ENCODE assay signal across 8 cellular contexts in the genomic region with DNA sequence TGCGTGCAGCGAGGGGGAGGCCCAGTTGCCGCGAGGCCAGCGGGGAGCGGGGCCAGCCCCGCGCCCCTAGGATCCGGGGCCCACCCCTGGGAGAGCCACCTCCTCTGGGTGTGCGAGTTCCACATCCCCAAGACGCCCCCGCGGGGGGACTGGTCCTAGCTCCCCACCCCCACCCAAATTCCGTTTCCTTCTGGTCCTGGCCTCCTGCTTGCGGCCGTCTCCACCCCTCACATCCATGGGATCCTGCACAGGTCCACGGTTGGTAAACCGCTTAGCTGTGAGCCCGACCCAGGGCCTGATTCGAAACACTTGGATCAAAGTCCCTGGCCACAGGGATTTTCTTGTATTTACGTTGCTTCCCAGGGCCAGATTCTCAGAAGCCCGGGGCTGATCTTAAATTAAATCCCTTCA. TPM values are rescaled to one million over a fixed set of nuclear protein-coding genes. Genes with fewer than 3 reads are reported as not detected.
A peak's percentile ranks its signal among the peaks of the same experiment; 100 is the strongest.
DNase-seq lines count a peak whose midpoint lies in the region; TF ChIP-seq lines count a peak whose summit lies in the region.

No MANE protein-coding gene starts in this region.

- H3K9me3 Mint-ChIP-seq in brain = peaks cover 4 to 9% (median 5%) of the 10 kb centered on the region in 5 experiments

- H3K27ac ChIP-seq in stomach = peak overlapping the region; percentile 67 to 91 (median 87)

- WGBS in stomach, 5 donors = 0 to 7% (median 4%) methylated on average over 14 to 22 of the region's 22 CpGs

- H3K36me3 Mint-ChIP-seq in brain = peaks cover 17% of the 10 kb centered on the region

- peak overlapping the region; percentile 85 to 94 (median 90) for H3K4me3 Mint-ChIP-seq in brain

- H3K4me1 ChIP-seq in stomach = peaks cover 7 to 33% (median 23%) of the 10 kb centered on the region in 4 donors

- DNase-seq in DMS 273 (lab: John Stamatoyannopoulos, UW; ENCODE audit: unreplicated experiment) = peak; percentile 73
- no peak for DNase-seq in DMS 273 treated with DMSO at 0.1 percent for 48 hours (lab: John Stamatoyannopoulos, UW)
- no peak for DNase-seq in kidney epithelial cell (ENCODE audit: low read depth)
- no peak for DNase-seq in stomach
- DNase-seq in GM10266 (ENCODE audit: extremely low spot score) = no peak
- no peak for DNase-seq in SKM-1 (lab: John Stamatoyannopoulos, UW; ENCODE audit: unreplicated experiment)
- DNase-seq in HT-29 (ENCODE audit: low spot score) = no peak

- H3K27me3 ChIP-seq in kidney epithelial cell (ENCODE audit: control insufficient read depth, insufficient read depth, low read length) (no peaks in the 10 kb centered on the region), stomach (peaks cover 0 to 16% (median 9%) of the 10 kb centered on the region in 3 donors)

- H3K4me1 Mint-ChIP-seq in brain = peaks cover 29% of the 10 kb centered on the region

- TF ChIP-seq CTCF in brain (conservative IDR thresholded peaks at IDR 0.05) (no peak), kidney epithelial cell (IDR thresholded peaks at IDR 0.05; ENCODE audit: insufficient read depth, low read length, poor library complexity, severe bottlenecking) (no peak), stomach (IDR thresholded peaks at IDR 0.05) (no peak), GM10266 (IDR thresholded peaks at IDR 0.05; ENCODE audit: control insufficient read depth, insufficient read depth, low read depth, missing control alignments) (no peak)

- peaks cover 0 to 7% (median 2%) of the 10 kb centered on the region in 4 donors for H3K9me3 ChIP-seq in stomach

- peaks cover 29% of the 10 kb centered on the region for H3K27me3 Mint-ChIP-seq in brain

- H3K36me3 ChIP-seq in kidney epithelial cell (ENCODE audit: control insufficient read depth, insufficient read depth, low read length) (no peaks in the 10 kb centered on the region), stomach (no peaks in the 10 kb centered on the region)

- no peak for TF ChIP-seq POLR2A in stomach (IDR thresholded peaks at IDR 0.05)

- H3K4me3 ChIP-seq in kidney epithelial cell (ENCODE audit: low read depth, low read length) (peak overlapping the region; percentile 67), stomach (peak overlapping the region; percentile 55 to 74 (median 68))

- H3K27ac Mint-ChIP-seq in brain = peak overlapping the region; percentile 93 to 97 (median 95)

- TF ChIP-seq EP300 in stomach (IDR thresholded peaks at IDR 0.05) = no peak

- intact Hi-C loops in stomach (cut with DNase I; ENCODE audit: low total_unique reads) = no loop called here

RNA-seq across cellular contexts. Expression of gene FBXO17, which starts 0.3 kb away (rescaled TPM):
- polyA plus RNA-seq in brain (ENCODE audit: insufficient read depth, low read depth, low replicate concordance) (4.1 TPM), stomach (1 to 10 TPM; 4.7 to 7.9 (median 6.6) TPM)
- total RNA-seq in kidney epithelial cell (17.9 and 20.1 TPM in 2 replicates), stomach (10 to 100 TPM in 1 of 5 donors, 1 to 10 TPM in 3, not detected in 1; 1.8 to 19.1 (median 6.3) TPM)
- not detected in 2 replicates for total RNA-seq in HT-29 (2014; rRNA removed; shearing (Covaris generic))

RNA-seq across cellular contexts. Expression of gene MRPS12, which starts 45.1 kb away (rescaled TPM):
- polyA plus RNA-seq in brain (ENCODE audit: insufficient read depth, low read depth, low replicate concordance) (34.1 TPM), stomach (10 to 100 TPM; 44.2 to 73.1 (median 55.3) TPM)
- total RNA-seq in kidney epithelial cell (53.8 and 67.1 TPM in 2 replicates), stomach (10 to 100 TPM in 3 of 5 donors, 1 to 10 TPM in 2; 3.8 to 47.5 (median 16.1) TPM)
- total RNA-seq in HT-29 (2014; rRNA removed; shearing (Covaris generic)) = 350 and 367 TPM in 2 replicates

RNA-seq across cellular contexts. Expression of gene SARS2, which starts 45.3 kb away (rescaled TPM):
- 26.5 TPM for polyA plus RNA-seq in brain (ENCODE audit: insufficient read depth, low read depth, low replicate concordance)
- 40.5 and 55.2 TPM in 2 replicates for total RNA-seq in kidney epithelial cell
- total RNA-seq in stomach = 10 to 100 TPM in 2 of 5 donors, 1 to 10 TPM in 2, not detected in 1; 4.9 to 59.4 (median 18.2) TPM
- 10 to 100 TPM; 24.1 to 37.8 (median 31.4) TPM for polyA plus RNA-seq in stomach
- 100 and 110 TPM in 2 replicates for total RNA-seq in HT-29 (2014; rRNA removed; shearing (Covaris generic))

RNA-seq across cellular contexts. Expression of gene FBXO27, which starts 56.5 kb away (rescaled TPM):
- polyA plus RNA-seq in brain (ENCODE audit: insufficient read depth, low read depth, low replicate concordance) (4.9 TPM), stomach (1 to 10 TPM; 2.3 to 7.1 (median 3.2) TPM)
- total RNA-seq in kidney epithelial cell (3.0 and 6.9 TPM in 2 replicates), stomach (1 to 10 TPM in 3 of 5 donors, under 1 TPM in 1, not detected in 1; 0.89 to 5.5 (median 3.3) TPM)
- not detected in 2 replicates for total RNA-seq in HT-29 (2014; rRNA removed; shearing (Covaris generic))
